Comparison of ENCODE assay signal across 20 cellular contexts in genomic region chr1:83033682-83034081, GRCh38.
DNase-seq lines count a peak whose midpoint lies in the region; ATAC-seq and TF ChIP-seq lines count a peak whose summit lies in the region.
"Had no signal": no experiment of that assay in that cellular context is flagged by ENCODE, and none has a peak within 500 bp of the region (broad histone marks: within the 10 kb centered on the region; RNA-seq: fewer than 3 reads in every experiment).

No MANE protein-coding gene starts in this region.

- H3K4me1 ChIP-seq in mesodermal cell (ENCODE audit: control insufficient read depth, insufficient read depth, low read length, poor library complexity, severe bottlenecking) = peaks cover 8% of the 10 kb centered on the region
- H3K4me1 ChIP-seq in colonic mucosa = no peaks in the 10 kb centered on the region
- no peaks in the 10 kb centered on the region for H3K4me1 ChIP-seq in effector memory CD4-positive, alpha-beta T cell (ENCODE audit: control insufficient read depth, insufficient read depth, low read length, poor library complexity, severe bottlenecking)
- H3K4me1 ChIP-seq: gastrocnemius medialis had no signal

- H3K27ac ChIP-seq in mesodermal cell (ENCODE audit: low read depth, low read length, severe bottlenecking) (peak overlapping the region; percentile 16), colonic mucosa (no peak overlapping the region)
- H3K27ac ChIP-seq in effector memory CD4-positive, alpha-beta T cell (ENCODE audit: insufficient read depth, low read length, poor library complexity, severe bottlenecking) = no peak overlapping the region
- H3K27ac ChIP-seq: cardiac muscle cell, gastrocnemius medialis, ovary had no signal

- H3K9ac ChIP-seq in colonic mucosa (ENCODE audit: low read depth in 2 of 2, low read length in 2 of 2) = no peak overlapping the region

- H3K27me3 ChIP-seq in colonic mucosa = no peaks in the 10 kb centered on the region
- H3K27me3 ChIP-seq in effector memory CD4-positive, alpha-beta T cell (replicated peaks; ENCODE audit: control insufficient read depth, insufficient read depth, low read length, poor library complexity, severe bottlenecking) = no peaks in the 10 kb centered on the region
- H3K27me3 ChIP-seq: cardiac muscle cell, gastrocnemius medialis, ovary had no signal

- intact Hi-C loops in colonic mucosa (cut with DNase I) = no loop called here

- peaks cover 4% of the 10 kb centered on the region for H3K9me3 ChIP-seq in mesodermal cell (ENCODE audit: control insufficient read depth, low read length)
- H3K9me3 ChIP-seq in colonic mucosa = no peaks in the 10 kb centered on the region
- H3K9me3 ChIP-seq in effector memory CD4-positive, alpha-beta T cell (ENCODE audit: control insufficient read depth, low read length) = no peaks in the 10 kb centered on the region
- H3K9me3 ChIP-seq: gastrocnemius medialis, ovary had no signal

- ATAC-seq in esophagus mucosa = peak; percentile 62
- no peak for ATAC-seq in HG03342 (IDR thresholded peaks at IDR 0.05; ENCODE audit: unreplicated experiment)
- ATAC-seq: activated T-cell treated with anti-CD3 and anti-CD28 coated beads, Interleukin-2, amount 50 U/mL, for 4 hours; effector memory CD8-positive, alpha-beta T cell; gastrocnemius medialis; left ventricle myocardium superior had no signal

- DNase-seq in EL (peak; percentile 49), RPMI7951 (ENCODE audit: low read depth) (peak; percentile 6), colonic mucosa (no peak)
- DNase-seq in activated CD8-positive, alpha-beta memory T cell treated with anti-CD3 and anti-CD28 coated beads, Interleukin-2, amount 50 U/mL, for 4 hours = no peak
- no peak for DNase-seq in effector memory CD4-positive, alpha-beta T cell
- DNase-seq: activated CD4-positive, alpha-beta T cell treated with anti-CD3 and anti-CD28 coated beads, Interleukin-2, amount 50 U/mL, for 48 hours; activated naive CD8-positive, alpha-beta T cell treated with anti-CD3 and anti-CD28 coated beads for 36 hours; activated T-cell treated with anti-CD3 and anti-CD28 coated beads, Interleukin-2, amount 50 U/mL, for 4 hours; effector memory CD8-positive, alpha-beta T cell; gastrocnemius medialis; Kasumi-1; left ventricle myocardium superior; NCI-H1417 treated with DMSO at 0.1 percent for 48 hours; NCI-H82; ovary; stimulated activated CD4-positive, alpha-beta T cell treated with anti-CD3 and anti-CD28 coated beads, Interleukin-4, amount 100 ng/mL, for 1 hour had no signal

- H3K4me3 ChIP-seq in mesodermal cell (ENCODE audit: extremely low read depth, insufficient read depth, low read length, poor library complexity, severe bottlenecking) (no peak overlapping the region), colonic mucosa (no peak overlapping the region)
- H3K4me3 ChIP-seq in effector memory CD4-positive, alpha-beta T cell (ENCODE audit: insufficient read depth, low read depth, low read length, poor library complexity, severe bottlenecking) = no peak overlapping the region
- H3K4me3 ChIP-seq: cardiac muscle cell, gastrocnemius medialis, ovary had no signal

- no peaks in the 10 kb centered on the region for H3K36me3 ChIP-seq in mesodermal cell (ENCODE audit: control insufficient read depth, insufficient read depth, low read length)
- no peaks in the 10 kb centered on the region for H3K36me3 ChIP-seq in colonic mucosa
- no peaks in the 10 kb centered on the region for H3K36me3 ChIP-seq in effector memory CD4-positive, alpha-beta T cell (ENCODE audit: control insufficient read depth, insufficient read depth, low read length)
- H3K36me3 ChIP-seq: cardiac muscle cell, gastrocnemius medialis, ovary had no signal

- no peak for TF ChIP-seq CTCF in colonic mucosa (IDR thresholded peaks at IDR 0.05)

Comparison
In these comparisons a context has a peak if more than half of its experiments do, and no peak if none do; other contexts are left out.
1. DNase-seq: peak in EL (single experiment) and RPMI7951 (single experiment); none in activated CD8-positive, alpha-beta memory T cell treated with anti-CD3 and anti-CD28 coated beads, Interleukin-2, amount 50 U/mL, for 4 hours (single experiment), colonic mucosa (single experiment) and effector memory CD4-positive, alpha-beta T cell (0 of 3).